ENCODE assay signal across 9 cellular contexts in the genomic region with DNA sequence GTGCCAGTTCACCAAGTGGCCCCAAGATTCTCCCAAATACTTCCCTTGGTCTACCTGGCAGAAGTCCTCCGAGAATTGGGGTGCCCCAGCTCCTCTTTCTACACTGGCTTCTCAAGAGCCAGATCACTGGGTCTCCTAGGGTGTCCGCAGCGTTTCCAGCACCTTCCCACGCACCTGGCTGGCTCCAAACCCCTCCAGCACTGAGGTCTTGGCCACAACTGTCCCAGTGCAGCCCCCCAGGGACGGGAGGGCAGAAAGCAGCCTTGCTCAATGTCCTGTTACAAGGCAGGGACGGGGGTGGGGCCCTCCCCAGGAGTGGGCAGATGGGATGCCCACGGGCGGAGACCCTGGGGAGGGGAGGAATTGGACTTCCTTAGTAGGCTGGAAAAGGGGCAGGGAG. TPM values are rescaled to one million over a fixed set of nuclear protein-coding genes. Genes with fewer than 3 reads are reported as not detected.
DNase-seq lines count a peak whose midpoint lies in the region; ATAC-seq and TF ChIP-seq lines count a peak whose summit lies in the region.
"Had no signal": no experiment of that assay in that cellular context is flagged by ENCODE, and none has a peak within 500 bp of the region (broad histone marks: within the 10 kb centered on the region; RNA-seq: fewer than 3 reads in every experiment).

No MANE protein-coding gene starts in this region.

- peaks cover 7% of the 10 kb centered on the region for H3K36me3 Mint-ChIP-seq in T-helper 2 cell treated with Interferon-gamma antibody and Interleukin-4, amounts not matched to agents 5 μg/mL and 100 μg/mL, for 36 hours (ENCODE audit: low read depth)

- peaks cover 38% of the 10 kb centered on the region for H3K4me1 Mint-ChIP-seq in T-helper 2 cell treated with Interferon-gamma antibody and Interleukin-4, amounts not matched to agents 5 μg/mL and 100 μg/mL, for 36 hours (ENCODE audit: low read depth)

- TF ChIP-seq CTCF in ascending aorta (IDR thresholded peaks at IDR 0.05) (no peak), lower leg skin (IDR thresholded peaks at IDR 0.05) (no peak), testis (IDR thresholded peaks at IDR 0.05) (no peak)

- H3K4me1 ChIP-seq in ascending aorta (peaks cover 4 to 37% of the 10 kb centered on the region in 2 donors), testis (peaks cover 56% of the 10 kb centered on the region)

- DNase-seq in T-helper 2 cell treated with Interferon-gamma antibody and Interleukin-4, amounts not matched to agents 5 μg/mL and 100 μg/mL, for 36 hours (ENCODE audit: low spot score) = no peak
- DNase-seq in T-helper 2 cell = no peak
- no peak for DNase-seq in ascending aorta (ENCODE audit: low spot score in 2 of 2)
- DNase-seq in lower leg skin (ENCODE audit: low spot score in 2 of 2) = no peak
- DNase-seq in testis = no peak
- no peak for DNase-seq in iPS-NIHi11 (ENCODE audit: low spot score)
- DNase-seq: stimulated activated CD4-positive, alpha-beta T cell treated with anti-CD3 and anti-CD28 coated beads, Interleukin-1b, Interleukin-23, amount 100 ng/mL, for 48 hours had no signal

- H3K4me3 Mint-ChIP-seq in T-helper 2 cell treated with Interferon-gamma antibody and Interleukin-4, amounts not matched to agents 5 μg/mL and 100 μg/mL, for 36 hours = peak overlapping the region; percentile 88

- peak overlapping the region; percentile 79 to 82 for H3K27ac ChIP-seq in ascending aorta
- peak overlapping the region; percentile 76 to 86 for H3K27ac ChIP-seq in testis

- H3K9me3 ChIP-seq in ascending aorta (no peaks in the 10 kb centered on the region), testis (no peaks in the 10 kb centered on the region)

- H3K9me3 Mint-ChIP-seq in T-helper 2 cell treated with Interferon-gamma antibody and Interleukin-4, amounts not matched to agents 5 μg/mL and 100 μg/mL, for 36 hours = no peaks in the 10 kb centered on the region

- WGBS in lower leg skin, 2 donors = 54 to 59% methylated on average over 8 of the region's 8 CpGs
- 29 to 44% methylated on average over 4 to 8 of the region's 8 CpGs for WGBS in testis, 2 donors

- intact Hi-C loops in ascending aorta (cut with DNase I) (no loop called here), lower leg skin (cut with DNase I; ENCODE audit: low total_unique reads) (no loop called here), testis (cut with DNase I; ENCODE audit: low total_unique reads) (no loop called here)

- no peaks in the 10 kb centered on the region for H3K27me3 Mint-ChIP-seq in T-helper 2 cell treated with Interferon-gamma antibody and Interleukin-4, amounts not matched to agents 5 μg/mL and 100 μg/mL, for 36 hours (ENCODE audit: low read depth)

- H3K27ac Mint-ChIP-seq in T-helper 2 cell treated with Interferon-gamma antibody and Interleukin-4, amounts not matched to agents 5 μg/mL and 100 μg/mL, for 36 hours = no peak overlapping the region

- H3K36me3 ChIP-seq in ascending aorta (peaks cover 0 to 14% of the 10 kb centered on the region in 2 donors), testis (ENCODE audit: low read depth, missing control alignments) (no peaks in the 10 kb centered on the region)

- H3K27me3 ChIP-seq in ascending aorta (no peaks in the 10 kb centered on the region), testis (no peaks in the 10 kb centered on the region)

- ATAC-seq in GM21717 (IDR thresholded peaks at IDR 0.05; ENCODE audit: unreplicated experiment) = no peak
- no peak for ATAC-seq in HG02763 (IDR thresholded peaks at IDR 0.05; ENCODE audit: unreplicated experiment)

- TF ChIP-seq POLR2A in lower leg skin (IDR thresholded peaks at IDR 0.05) = no peak
- no peak for TF ChIP-seq POLR2A in testis (IDR thresholded peaks at IDR 0.05)

- H3K4me3 ChIP-seq in ascending aorta = peak overlapping the region; percentile 80 to 84
- peak overlapping the region; percentile 29 for H3K4me3 ChIP-seq in lower leg skin (ENCODE audit: low read depth, poor library complexity, severe bottlenecking)
- peak overlapping the region; percentile 71 to 77 for H3K4me3 ChIP-seq in testis

RNA-seq across cellular contexts. Expression of a gene that starts 1.1 kb away (rescaled TPM):
- total RNA-seq in ascending aorta (336 TPM), lower leg skin (10 to 100 TPM; 37.1 to 68.9 (median 48.3) TPM), testis (100 to 1,000 TPM in 1 of 2 donors, 10 to 100 TPM in 1; 96.4 to 101 TPM)
- polyA plus RNA-seq in testis (ENCODE audit: insufficient read depth, low read depth, low replicate concordance) = 66.1 TPM

Comparison
In these comparisons a context has a peak if more than half of its experiments do, and no peak if none do; other contexts are left out.
1. H3K4me3 ChIP-seq: peak in every context shown above with its lines; median percentile 82 in ascending aorta; 74 in testis; 29 in lower leg skin.